24 cellular contexts compared by ENCODE assay signal in genomic region chr3:156732715-156733114, GRCh38.
"Had no signal": no experiment of that assay in that cellular context is flagged by ENCODE, and none has a peak within 500 bp of the region (broad histone marks: within the 10 kb centered on the region; RNA-seq: fewer than 3 reads in every experiment).

No MANE protein-coding gene starts in this region.

- H3K27ac Mint-ChIP-seq: activated CD4-positive, alpha-beta memory T cell treated with anti-CD3 and anti-CD28 coated beads for 36 hours; activated T-helper 2 cell treated with anti-CD3 and anti-CD28 coated beads, Interferon-gamma antibody, Interleukin-2, Interleukin-4, amounts not matched to agents 10 μg/mL and 5 μg/mL and 100 μg/mL, durations not matched to agents 14 hours and 24 hours and 36 hours; T-cell had no signal

- H3K27me3 Mint-ChIP-seq: activated CD4-positive, alpha-beta memory T cell treated with anti-CD3 and anti-CD28 coated beads for 36 hours; T-cell had no signal

- ATAC-seq: activated T-cell treated with anti-CD3 and anti-CD28 coated beads, Interleukin-2, amount 50 U/mL, for 4 hours; Panc1; Right ventricle myocardium inferior; T-cell had no signal

- DNase-seq: activated CD4-positive, alpha-beta memory T cell treated with anti-CD3 and anti-CD28 coated beads for 36 hours; activated CD4-positive, alpha-beta T cell treated with anti-CD3 and anti-CD28 coated beads for 48 hours; activated gamma-delta T cell treated with Interleukin-2 at 50 U/mL for 16 hours; activated naive CD4-positive, alpha-beta T cell treated with anti-CD3 and anti-CD28 coated beads, Interleukin-2, amount 50 U/mL, for 16 hours; activated T-cell treated with anti-CD3 and anti-CD28 coated beads, Interleukin-2, amount 50 U/mL, for 4 hours; aorta; caudate nucleus; MM.1S; NCI-H1105; NCI-H1436; NCI-H1694 treated with DMSO at 0.1 percent for 48 hours; NCI-H2029 treated with DMSO at 0.1 percent for 48 hours; NCI-H345; NCI-H510A; NCI-H526 treated with DMSO at 0.1 percent for 48 hours; NCI-H82; RPMI8226; T-cell; WERI-Rb-1 had no signal

- H3K36me3 Mint-ChIP-seq: activated CD4-positive, alpha-beta memory T cell treated with anti-CD3 and anti-CD28 coated beads for 36 hours had no signal

- H3K4me1 ChIP-seq: breast epithelium had no signal

- H3K9me3 ChIP-seq: breast epithelium had no signal

- H3K36me3 ChIP-seq: breast epithelium, WERI-Rb-1 had no signal

- H3K27me3 ChIP-seq: breast epithelium had no signal

- H3K27ac ChIP-seq: breast epithelium, SK-N-MC, WERI-Rb-1 had no signal

- H3K4me1 Mint-ChIP-seq: T-cell had no signal

- H3K4me3 ChIP-seq: breast epithelium, SK-N-MC had no signal

- H3K4me3 Mint-ChIP-seq: activated CD4-positive, alpha-beta memory T cell treated with anti-CD3 and anti-CD28 coated beads for 36 hours; activated T-cell treated with anti-CD3 and anti-CD28 coated beads, Interleukin-2, amount 50 U/mL, for 4 hours; T-cell had no signal
